14 cellular contexts compared by ENCODE assay signal in the genomic region with DNA sequence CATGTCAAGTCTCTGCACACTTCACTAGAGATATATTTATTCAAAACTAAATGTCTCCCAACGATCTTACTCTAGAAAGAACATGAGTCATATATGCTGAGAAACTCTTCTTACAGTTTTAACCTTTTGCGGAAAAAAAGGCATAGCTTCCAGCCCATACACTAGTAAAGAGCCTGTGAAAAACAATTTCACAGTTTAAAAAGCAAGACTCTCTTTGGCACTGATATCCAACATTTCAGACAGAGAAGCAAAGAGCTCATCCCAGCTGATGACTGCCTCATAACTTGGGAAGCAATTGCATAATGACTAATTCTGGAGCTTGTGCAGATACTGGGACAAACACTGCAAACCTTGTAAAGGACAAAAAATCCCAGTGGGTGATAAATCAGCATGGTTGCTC.
DNase-seq lines count a peak whose midpoint lies in the region; ATAC-seq and TF ChIP-seq lines count a peak whose summit lies in the region.
"Had no signal": no experiment of that assay in that cellular context is flagged by ENCODE, and none has a peak within 500 bp of the region (broad histone marks: within the 10 kb centered on the region; RNA-seq: fewer than 3 reads in every experiment).

No MANE protein-coding gene starts in this region.

- H2BK5ac ChIP-seq in mesendoderm (ENCODE audit: low read length), result no peak overlapping the region

- peak; percentile 8 for DNase-seq in EL
- peak; percentile 33 for DNase-seq in astrocyte of the cerebellum (ENCODE audit: low read depth)
- DNase-seq in pons (ENCODE audit: low spot score), result peak; percentile 65
- DNase-seq in NCI-H2171 treated with DMSO at 0.1 percent for 48 hours (lab: John Stamatoyannopoulos, UW), result no peak
- no peak for DNase-seq in NCI-H226
- DNase-seq in mesendoderm, result no peak
- DNase-seq: activated CD8-positive, alpha-beta T cell treated with anti-CD3 and anti-CD28 coated beads for 36 hours; activated naive CD4-positive, alpha-beta T cell treated with anti-CD3 and anti-CD28 coated beads for 36 hours; glutamatergic neuron; NCI-H1105 treated with DMSO at 0.1 percent for 48 hours had no signal

- H3K56ac ChIP-seq in mesendoderm (ENCODE audit: low read length), result no peak overlapping the region

- TF ChIP-seq CTCF in astrocyte of the cerebellum (IDR thresholded peaks at IDR 0.05; ENCODE audit: low read depth, low read length, missing control alignments), result no peak
- TF ChIP-seq CTCF in gastroesophageal sphincter (IDR thresholded peaks at IDR 0.05), result no peak

- H3K4me2 ChIP-seq in mesendoderm (ENCODE audit: low read length), result no peak overlapping the region

- 14% methylated on average over 2 of the region's 2 CpGs for WGBS in gastroesophageal sphincter (ENCODE audit: low coverage in 1 of 2), 2 donors
- WGBS in mesendoderm (ENCODE audit: extremely low coverage, insufficient coverage, low lambda C conversion rate), result no CpG with 5 or more reads among the region's 2 CpGs

- H3K79me1 ChIP-seq in mesendoderm (ENCODE audit: low read length), result no peaks in the 10 kb centered on the region

- H3K23ac ChIP-seq in mesendoderm (ENCODE audit: low read length), result no peak overlapping the region

- no peak overlapping the region for H2BK15ac ChIP-seq in mesendoderm (replicated peaks; ENCODE audit: low read depth)

- no peaks in the 10 kb centered on the region for H3K79me2 ChIP-seq in mesendoderm (ENCODE audit: control insufficient read depth, insufficient read depth, low read length)
- H3K79me2 ChIP-seq: parathyroid adenoma had no signal

- H3K36me3 ChIP-seq in gastroesophageal sphincter (no peaks in the 10 kb centered on the region), mesendoderm (ENCODE audit: control insufficient read depth, insufficient read depth, low read length) (no peaks in the 10 kb centered on the region)

- H3K27me3 ChIP-seq in gastroesophageal sphincter, result no peaks in the 10 kb centered on the region
- no peaks in the 10 kb centered on the region for H3K27me3 ChIP-seq in mesendoderm (ENCODE audit: insufficient read depth, low read length, poor library complexity)

- H2BK120ac ChIP-seq in mesendoderm (ENCODE audit: low read depth, low read length), result no peak overlapping the region

- H4K5ac ChIP-seq in mesendoderm (ENCODE audit: low read length), result no peak overlapping the region

- H3K4ac ChIP-seq in mesendoderm (ENCODE audit: low read depth, low read length), result no peak overlapping the region

- H3K27ac ChIP-seq in gastroesophageal sphincter (peak overlapping the region in 3 of 4 donors; percentile 15 to 52 (median 46)), mesendoderm (ENCODE audit: low read depth, low read length) (no peak overlapping the region)
- H3K27ac ChIP-seq: parathyroid adenoma had no signal

- no peak for TF ChIP-seq POLR2A in gastroesophageal sphincter (IDR thresholded peaks at IDR 0.05)

- H3K9ac ChIP-seq in mesendoderm (ENCODE audit: low read length), result no peak overlapping the region
- H3K9ac ChIP-seq: parathyroid adenoma had no signal

- TF ChIP-seq EP300 in gastroesophageal sphincter (IDR thresholded peaks at IDR 0.05), result no peak

- H3K4me1 ChIP-seq in gastroesophageal sphincter, result peaks cover 8 to 23% (median 9%) of the 10 kb centered on the region in 3 donors
- no peaks in the 10 kb centered on the region for H3K4me1 ChIP-seq in mesendoderm (ENCODE audit: control insufficient read depth, low read depth, low read length)
- H3K4me1 ChIP-seq: parathyroid adenoma had no signal

- no peak overlapping the region for H2AK5ac ChIP-seq in mesendoderm (ENCODE audit: low read length)

- ATAC-seq in gastroesophageal sphincter, result peak; percentile 46
- no peak for ATAC-seq in HG03025 (IDR thresholded peaks at IDR 0.05; ENCODE audit: low FRiP score, unreplicated experiment)
- ATAC-seq: activated CD8-positive, alpha-beta T cell treated with anti-CD3 and anti-CD28 coated beads for 36 hours; HCT116 had no signal

- in situ Hi-C loops in astrocyte of the cerebellum (cut with HindIII; ENCODE audit: low sequenced_read_pairs), result no loop called here

- no peak overlapping the region for H4K8ac ChIP-seq in mesendoderm (ENCODE audit: low read depth, low read length)

- H3K18ac ChIP-seq in mesendoderm (ENCODE audit: low read length), result no peak overlapping the region

- H3K4me3 ChIP-seq in astrocyte of the cerebellum (ENCODE audit: low read depth, low read length) (no peak overlapping the region), gastroesophageal sphincter (no peak overlapping the region), mesendoderm (ENCODE audit: low read length) (no peak overlapping the region)

- no peaks in the 10 kb centered on the region for H3K9me3 ChIP-seq in gastroesophageal sphincter

Comparison
In these comparisons a context has a peak if more than half of its experiments do, and no peak if none do; other contexts are left out.
1. DNase-seq: peak in EL (single experiment), astrocyte of the cerebellum (single experiment) and pons (single experiment); none in NCI-H2171 treated with DMSO at 0.1 percent for 48 hours (single experiment), NCI-H226 (single experiment) and mesendoderm (single experiment).